15 cellular contexts compared by ENCODE assay signal in genomic region chr11:86591631-86592030, GRCh38.
DNase-seq lines count a peak whose midpoint lies in the region; ATAC-seq and TF ChIP-seq lines count a peak whose summit lies in the region.
"Had no signal": no experiment of that assay in that cellular context is flagged by ENCODE, and none has a peak within 500 bp of the region (broad histone marks: within the 10 kb centered on the region; RNA-seq: fewer than 3 reads in every experiment).

No MANE protein-coding gene starts in this region.

- H3K4me3 Mint-ChIP-seq in activated T-helper 2 cell treated with anti-CD3 and anti-CD28 coated beads, Interferon-gamma antibody, Interleukin-2, Interleukin-4, amounts not matched to agents 10 μg/mL and 5 μg/mL and 100 μg/mL, durations not matched to agents 14 hours and 24 hours and 36 hours (ENCODE audit: low read depth), result no peak overlapping the region
- H3K4me3 Mint-ChIP-seq: activated CD8-positive, alpha-beta memory T cell treated with anti-CD3 and anti-CD28 coated beads, Interleukin-2, amount 10 ng/mL, durations not matched to agents 7 days and 5 days; naive thymus-derived CD8-positive, alpha-beta T cell had no signal

- H3K4me3 ChIP-seq in left lung (no peak overlapping the region), thyroid gland (replicated peaks in 1 of 3) (no peak overlapping the region)
- H3K4me3 ChIP-seq: cardiac muscle cell had no signal

- intact Hi-C loops in activated T-helper 2 cell treated with anti-CD3 and anti-CD28 coated beads, Interferon-gamma antibody, Interleukin-2, Interleukin-4, amounts not matched to agents 10 μg/mL and 5 μg/mL and 100 μg/mL, durations not matched to agents 14 hours and 24 hours and 36 hours (cut with micrococcal nuclease), result loop anchor here (2.0 to 10.0 kb wide), 4 partner anchors 96 to 737 kb away; partner anchors contain the start of gene CCDC83
- intact Hi-C loops in left lung (cut with DNase I) (no loop called here), thyroid gland (cut with DNase I) (no loop called here)

- no peak for TF ChIP-seq CTCF in left lung (IDR thresholded peaks at IDR 0.05)
- no peak for TF ChIP-seq CTCF in thyroid gland (IDR thresholded peaks at IDR 0.05)
- TF ChIP-seq CTCF in RWPE1 (conservative IDR thresholded peaks at IDR 0.05; ENCODE audit: low read depth), result no peak

- H3K4me1 ChIP-seq in left lung (peaks cover 19 to 38% of the 10 kb centered on the region in 2 donors), thyroid gland (peaks cover 30 to 61% of the 10 kb centered on the region in 2 donors)

- CTCF ChIA-PET in RWPE1 (lab: Yijun Ruan, JAX), result no interaction called here

- H3K36me3 ChIP-seq in left lung, result no peaks in the 10 kb centered on the region
- H3K36me3 ChIP-seq in thyroid gland, result no peaks in the 10 kb centered on the region
- H3K36me3 ChIP-seq: cardiac muscle cell had no signal

- TF ChIP-seq POLR2A in thyroid gland (IDR thresholded peaks at IDR 0.05), result no peak

- peaks cover 4 to 22% of the 10 kb centered on the region in 2 donors for H3K9me3 Mint-ChIP-seq in activated naive CD4-positive, alpha-beta T cell treated with anti-CD3 and anti-CD28 coated beads, Interleukin-2, amount 50 U/mL, for 72 hours
- peaks cover 4% of the 10 kb centered on the region for H3K9me3 Mint-ChIP-seq in activated T-helper 2 cell treated with anti-CD3 and anti-CD28 coated beads, Interferon-gamma antibody, Interleukin-2, Interleukin-4, amounts not matched to agents 10 μg/mL and 5 μg/mL and 100 μg/mL, durations not matched to agents 14 hours and 24 hours and 36 hours

- WGBS in thyroid gland, 2 donors, result 95% methylated on average over 4 of the region's 4 CpGs

- DNase-seq in activated naive CD4-positive, alpha-beta T cell treated with anti-CD3 and anti-CD28 coated beads, Interleukin-2, amount 50 U/mL, for 72 hours (ENCODE audit: low spot score in 2 of 2), result no peak
- DNase-seq in activated naive CD4-positive, alpha-beta T cell treated with anti-CD3 and anti-CD28 coated beads, Interleukin-2, amount 50 U/mL, for 16 hours, result no peak
- DNase-seq in activated T-helper 2 cell treated with anti-CD3 and anti-CD28 coated beads, Interferon-gamma antibody, Interleukin-2, Interleukin-4, amounts not matched to agents 10 μg/mL and 5 μg/mL and 100 μg/mL, durations not matched to agents 14 hours and 24 hours and 36 hours (ENCODE audit: low spot score), result no peak
- DNase-seq in left lung, result no peak
- DNase-seq in thyroid gland, result no peak
- no peak for DNase-seq in iPS-NIHi7 (ENCODE audit: extremely low spot score)
- no peak for DNase-seq in RWPE1 (ENCODE audit: low spot score)
- DNase-seq in foreskin melanocyte, result no peak
- DNase-seq: activated CD8-positive, alpha-beta memory T cell treated with anti-CD3 and anti-CD28 coated beads, Interleukin-2, amount 10 ng/mL, durations not matched to agents 7 days and 5 days; activated naive CD4-positive, alpha-beta T cell treated with Interleukin-2 at 50 U/mL for 16 hours; MV-4-11; naive thymus-derived CD8-positive, alpha-beta T cell; NCI-H526 treated with DMSO at 0.1 percent for 48 hours; right cardiac atrium had no signal

- ATAC-seq in activated naive CD4-positive, alpha-beta T cell treated with anti-CD3 and anti-CD28 coated beads, Interleukin-2, amount 50 U/mL, for 72 hours, result no peak
- ATAC-seq in left lung, result no peak
- ATAC-seq: activated CD8-positive, alpha-beta memory T cell treated with anti-CD3 and anti-CD28 coated beads, Interleukin-2, amount 10 ng/mL, durations not matched to agents 7 days and 5 days; naive thymus-derived CD8-positive, alpha-beta T cell; right cardiac atrium had no signal

- POLR2A ChIA-PET in RWPE1 (lab: Yijun Ruan, JAX; ENCODE audit: low non-redundant PET), result no interaction called here

- H3K36me3 Mint-ChIP-seq in activated naive CD4-positive, alpha-beta T cell treated with anti-CD3 and anti-CD28 coated beads, Interleukin-2, amount 50 U/mL, for 72 hours, result peaks cover 18 to 50% of the 10 kb centered on the region in 2 donors
- peaks cover 4% of the 10 kb centered on the region for H3K36me3 Mint-ChIP-seq in activated T-helper 2 cell treated with anti-CD3 and anti-CD28 coated beads, Interferon-gamma antibody, Interleukin-2, Interleukin-4, amounts not matched to agents 10 μg/mL and 5 μg/mL and 100 μg/mL, durations not matched to agents 14 hours and 24 hours and 36 hours (ENCODE audit: low read depth)
- H3K36me3 Mint-ChIP-seq: naive thymus-derived CD8-positive, alpha-beta T cell had no signal

- H3K27ac ChIP-seq in left lung, result peak overlapping the region; percentile 55 to 72
- peak overlapping the region in 2 of 3 donors; percentile 59 to 71 for H3K27ac ChIP-seq in thyroid gland
- no peak overlapping the region for H3K27ac ChIP-seq in RWPE1
- H3K27ac ChIP-seq: cardiac muscle cell had no signal

- peaks cover 43% of the 10 kb centered on the region for H3K4me1 Mint-ChIP-seq in activated T-helper 2 cell treated with anti-CD3 and anti-CD28 coated beads, Interferon-gamma antibody, Interleukin-2, Interleukin-4, amounts not matched to agents 10 μg/mL and 5 μg/mL and 100 μg/mL, durations not matched to agents 14 hours and 24 hours and 36 hours (ENCODE audit: low read depth)

- no peaks in the 10 kb centered on the region for H3K27me3 Mint-ChIP-seq in activated T-helper 2 cell treated with anti-CD3 and anti-CD28 coated beads, Interferon-gamma antibody, Interleukin-2, Interleukin-4, amounts not matched to agents 10 μg/mL and 5 μg/mL and 100 μg/mL, durations not matched to agents 14 hours and 24 hours and 36 hours (ENCODE audit: low read depth)

- H3K9me3 ChIP-seq in left lung (no peaks in the 10 kb centered on the region), thyroid gland (no peaks in the 10 kb centered on the region)

- H3K27me3 ChIP-seq in left lung (no peaks in the 10 kb centered on the region), thyroid gland (no peaks in the 10 kb centered on the region)
- H3K27me3 ChIP-seq: cardiac muscle cell had no signal

- peak overlapping the region; percentile 81 to 92 for H3K27ac Mint-ChIP-seq in activated naive CD4-positive, alpha-beta T cell treated with anti-CD3 and anti-CD28 coated beads, Interleukin-2, amount 50 U/mL, for 72 hours
- peak overlapping the region; percentile 39 for H3K27ac Mint-ChIP-seq in activated T-helper 2 cell treated with anti-CD3 and anti-CD28 coated beads, Interferon-gamma antibody, Interleukin-2, Interleukin-4, amounts not matched to agents 10 μg/mL and 5 μg/mL and 100 μg/mL, durations not matched to agents 14 hours and 24 hours and 36 hours
- H3K27ac Mint-ChIP-seq: activated CD8-positive, alpha-beta memory T cell treated with anti-CD3 and anti-CD28 coated beads, Interleukin-2, amount 10 ng/mL, durations not matched to agents 7 days and 5 days; naive thymus-derived CD8-positive, alpha-beta T cell had no signal
